24 cellular contexts compared by ENCODE assay signal in the genomic region with DNA sequence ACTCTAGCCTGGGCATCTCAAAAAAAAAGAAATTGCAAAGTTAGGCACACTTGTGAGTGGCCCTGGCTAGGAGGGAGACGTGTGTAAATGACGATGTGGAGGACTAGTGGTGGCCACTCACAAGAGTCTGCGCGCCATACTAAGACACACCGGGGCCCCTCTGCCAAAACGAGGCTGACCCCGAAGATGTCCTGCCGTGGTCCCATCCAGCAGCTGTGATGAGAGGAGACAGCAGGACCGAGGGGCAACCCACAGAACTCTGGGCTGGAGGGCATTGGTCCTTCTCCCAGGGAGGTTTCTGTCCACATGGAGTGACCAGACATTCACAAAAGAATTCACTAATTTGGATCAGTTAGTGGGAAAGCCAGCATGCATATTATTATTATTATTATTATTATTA.
"Had no signal": no experiment of that assay in that cellular context is flagged by ENCODE, and none has a peak within 500 bp of the region (broad histone marks: within the 10 kb centered on the region; RNA-seq: fewer than 3 reads in every experiment).

No MANE protein-coding gene starts in this region.

- H3K27me3 Mint-ChIP-seq: dendritic cell treated with granulocyte-macrophage colony-stimulating factor and Interleukin-4, amounts not matched to agents 40 ng/mL and 50 ng/mL, for 4 days; effector memory CD8-positive, alpha-beta T cell; naive B cell; type B pancreatic cell had no signal

- DNase-seq: effector memory CD8-positive, alpha-beta T cell; esophagus squamous epithelium; foreskin fibroblast; glutamatergic neuron; islet precursor cell; left ventricle myocardium inferior; lower lobe of right lung; mesenchymal stem cell; naive B cell; occipital lobe; psoas muscle; retina; sigmoid colon; stimulated activated CD4-positive, alpha-beta T cell treated with anti-CD3 and anti-CD28 coated beads, Interleukin-12 subunit alpha, Interleukin-12 subunit beta, amount 100 ng/mL, for 4 hours; stimulated activated naive CD4-positive, alpha-beta T cell; stomach; substantia nigra had no signal

- H3K4me3 Mint-ChIP-seq: dendritic cell treated with granulocyte-macrophage colony-stimulating factor and Interleukin-4, amounts not matched to agents 40 ng/mL and 50 ng/mL, for 4 days; effector memory CD8-positive, alpha-beta T cell; nephron; type B pancreatic cell had no signal

- H3K27ac Mint-ChIP-seq: dendritic cell treated with granulocyte-macrophage colony-stimulating factor and Interleukin-4, amounts not matched to agents 40 ng/mL and 50 ng/mL, for 4 days; nephron had no signal

- H2AFZ ChIP-seq: parathyroid adenoma had no signal

- H3K27me3 ChIP-seq: esophagus squamous epithelium, gastroesophageal sphincter, sigmoid colon, stomach, vagina had no signal

- H3K4me3 ChIP-seq: esophagus squamous epithelium, gastroesophageal sphincter, left ventricle myocardium inferior, lower lobe of right lung, psoas muscle, sigmoid colon, skin epidermis, stomach, vagina had no signal

- ATAC-seq: effector memory CD8-positive, alpha-beta T cell; gastroesophageal sphincter; lower lobe of right lung; psoas muscle had no signal

- H3K27ac ChIP-seq: esophagus squamous epithelium, gastroesophageal sphincter, left ventricle myocardium inferior, lower lobe of right lung, parathyroid adenoma, psoas muscle, sigmoid colon, skin epidermis, stomach, vagina had no signal

- H3K9ac ChIP-seq: parathyroid adenoma had no signal

- H3K9me3 Mint-ChIP-seq: dendritic cell treated with granulocyte-macrophage colony-stimulating factor and Interleukin-4, amounts not matched to agents 40 ng/mL and 50 ng/mL, for 4 days; effector memory CD8-positive, alpha-beta T cell had no signal

- H3K4me1 ChIP-seq: esophagus squamous epithelium, gastroesophageal sphincter, parathyroid adenoma, psoas muscle, sigmoid colon, stomach, vagina had no signal

- H3K4me1 Mint-ChIP-seq: nephron had no signal
